In the genomic region with DNA sequence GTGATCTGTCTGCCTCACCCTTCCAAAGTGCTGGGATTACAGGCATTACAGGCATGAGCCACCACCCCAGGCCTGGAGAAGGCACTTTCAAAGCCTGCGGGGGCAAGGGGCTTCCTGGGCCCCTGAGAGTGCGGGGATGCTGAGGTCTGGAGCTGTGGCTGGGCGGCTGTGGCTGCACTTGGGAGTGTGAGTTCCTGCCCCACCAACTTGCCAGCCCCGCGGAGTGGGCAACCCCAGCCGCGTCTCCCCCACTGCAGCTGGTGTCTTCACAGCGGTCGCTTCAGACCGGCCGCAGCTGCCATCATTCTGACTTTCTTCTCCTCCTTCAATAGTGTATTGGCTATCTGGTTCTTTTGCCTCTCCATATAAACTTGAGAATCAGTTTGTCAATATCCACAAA, we compare ENCODE assay signal across 9 cellular contexts. TPM values are rescaled to one million over a fixed set of nuclear protein-coding genes. Genes with fewer than 3 reads are reported as not detected.
"Had no signal": no experiment of that assay in that cellular context is flagged by ENCODE, and none has a peak within 500 bp of the region (broad histone marks: within the 10 kb centered on the region; RNA-seq: fewer than 3 reads in every experiment).

No MANE protein-coding gene starts in this region.

- H3K27ac ChIP-seq: GM23248 had no signal

- H3K4me2 ChIP-seq: GM23338 had no signal

- H3K4me3 ChIP-seq: GM23248, GM23338, HAP-1 had no signal

- DNase-seq: GM23248, GOT3, H7, H9, HCEC 1CT, HFFc6 had no signal

- H2AFZ ChIP-seq: GM23248, GM23338 had no signal

- H3K4me1 ChIP-seq: HAP-1 had no signal

- H3K9ac ChIP-seq: GM23248 had no signal

- H3K36me3 ChIP-seq: HAP-1 had no signal

RNA-seq across cellular contexts. Expression of gene MOGAT2, which starts 38.1 kb away (rescaled TPM):
- polyA plus RNA-seq: GM23248, GM23338, H1 had no signal
